18 cellular contexts compared by ENCODE assay signal in the genomic region with DNA sequence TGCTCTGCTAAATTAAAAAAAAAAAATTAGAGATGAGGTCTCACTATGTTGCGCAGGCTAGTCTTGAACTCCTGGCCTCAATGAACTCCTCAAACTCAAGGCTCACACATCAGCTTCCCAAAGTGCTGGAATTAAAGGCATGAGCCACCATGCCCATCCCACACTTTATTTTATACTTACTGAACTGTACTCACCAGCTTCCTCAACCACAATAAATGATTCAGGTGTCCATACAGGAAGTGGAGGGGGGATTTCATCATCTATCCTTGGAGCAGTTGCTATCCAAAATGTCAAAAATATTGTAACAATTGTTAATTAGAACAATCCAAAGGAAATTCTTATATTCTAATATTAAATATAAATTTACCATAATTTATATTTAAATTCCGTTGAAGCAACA. TPM values are rescaled to one million over a fixed set of nuclear protein-coding genes. Genes with fewer than 3 reads are reported as not detected.
DNase-seq lines count a peak whose midpoint lies in the region; ATAC-seq lines count a peak whose summit lies in the region.
"Had no signal": no experiment of that assay in that cellular context is flagged by ENCODE, and none has a peak within 500 bp of the region (broad histone marks: within the 10 kb centered on the region; RNA-seq: fewer than 3 reads in every experiment).

No MANE protein-coding gene starts in this region.

- no peak for ATAC-seq in HG03571 (IDR thresholded peaks at IDR 0.05; ENCODE audit: unreplicated experiment)
- ATAC-seq: CD8-positive, alpha-beta T cell; GM12878 had no signal

- peak overlapping the region; percentile 78 for H3K27ac ChIP-seq in epithelial cell of prostate
- H3K27ac ChIP-seq: BLaER1 treated with 17β-estradiol and CSF1 and Interleukin-3, amounts not matched to agents 10 nM and 100 nM; GM23248 had no signal

- peak; percentile 37 for DNase-seq in ELR (ENCODE audit: low read depth)
- DNase-seq in NCI-H226 = peak; percentile 42
- peak; percentile 20 for DNase-seq in SW480 (ENCODE audit: low spot score)
- DNase-seq in epithelial cell of prostate (ENCODE audit: low read depth, low spot score) = no peak
- DNase-seq in NCI-H187 (lab: John Stamatoyannopoulos, UW) = no peak
- no peak for DNase-seq in cerebellum (ENCODE audit: low spot score)
- DNase-seq in A172 (ENCODE audit: low spot score) = no peak
- DNase-seq: 8988T; Calu3; CD8-positive, alpha-beta T cell; DMS79 treated with DMSO at 0.1 percent for 48 hours; GM23248; HCEC 1CT had no signal

RNA-seq across cellular contexts. Expression of a gene that starts 22.4 kb away (rescaled TPM):
- 44.6 TPM for total RNA-seq in cerebellum
- total RNA-seq in A172 (2014; rRNA removed; shearing (Covaris generic)) = 7.9 and 9.7 TPM in 2 replicates

RNA-seq across cellular contexts. Expression of a gene that starts 36.8 kb away (rescaled TPM):
- total RNA-seq in cerebellum = 0.36 TPM
- 0.29 and 0.74 TPM in 2 replicates for total RNA-seq in A172 (2014; rRNA removed; shearing (Covaris generic))
- total RNA-seq: G401, HT-29 had no signal

RNA-seq across cellular contexts. Expression of a gene that starts 52.7 kb away (rescaled TPM):
- 0.91 TPM for total RNA-seq in cerebellum
- 0.57 and 4.2 TPM in 2 replicates for total RNA-seq in A172 (2014; rRNA removed; shearing (Covaris generic))

Comparison
In these comparisons a context has a peak if more than half of its experiments do, and no peak if none do; other contexts are left out.
1. DNase-seq: peak in ELR (single experiment), NCI-H226 (single experiment) and SW480 (single experiment); none in epithelial cell of prostate (single experiment), NCI-H187 (0 of 2), cerebellum (single experiment) and A172 (single experiment).